1 cellular context compared by ENCODE assay signal in the genomic region with DNA sequence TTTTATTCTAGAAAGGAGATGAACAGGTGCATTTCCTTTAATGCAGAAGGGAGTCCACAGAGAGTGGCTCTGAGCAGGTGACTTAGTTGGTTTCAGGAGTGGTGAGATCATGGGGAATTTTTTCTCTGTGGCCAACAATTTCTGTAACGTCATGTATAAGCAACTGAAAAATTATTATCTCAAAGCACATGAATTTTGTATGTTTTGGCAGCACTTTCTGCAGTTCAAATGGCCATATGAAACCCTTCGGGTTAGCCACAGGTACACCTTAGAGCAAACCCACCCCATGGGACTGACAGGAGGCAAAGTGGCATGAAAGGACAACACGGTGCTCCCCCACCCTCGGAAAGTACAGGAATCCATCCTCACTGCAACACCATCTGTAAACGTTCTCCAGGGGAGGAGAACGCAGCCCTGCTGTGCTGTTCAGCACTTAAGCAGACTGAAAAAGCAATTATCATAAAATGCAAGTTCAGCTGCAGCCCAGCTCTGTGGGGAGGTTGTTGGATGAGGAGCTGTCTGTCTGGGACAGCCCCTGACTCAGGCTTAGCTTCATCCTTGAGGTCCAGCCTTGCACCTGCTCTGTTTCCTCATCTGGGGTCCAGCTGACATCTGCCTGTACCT.
TF ChIP-seq lines count a peak whose summit lies in the region.

No MANE protein-coding gene starts in this region.

TF ChIP-seq in GM12878, 131 proteins besides CTCF, POLR2A, EP300 and RAD21 (continued from another document and continues in another):
- TF ChIP-seq BCL3 (IDR thresholded peaks at IDR 0.05; ENCODE audit: borderline replicate concordance, insufficient read depth, low read depth, low read length, poor library complexity, severe bottlenecking) (peak; percentile 92), SMARCA5 (IDR thresholded peaks at IDR 0.05) (peak; percentile 22; the same call in 1 of the 2 replicates), PAX8 (IDR thresholded peaks at IDR 0.05) (no peak), KLF5 (IDR thresholded peaks at IDR 0.05; ENCODE audit: partially characterized antibody) (peak; percentile 81), CHD2 (IDR thresholded peaks at IDR 0.05; ENCODE audit: borderline replicate concordance, low read depth, low read length) (peak; percentile 81), MYB (IDR thresholded peaks at IDR 0.05; ENCODE audit: borderline replicate concordance, low read depth, low read length) (peak; percentile 50), RAD51 (IDR thresholded peaks at IDR 0.05) (peak; percentile 84), CBX3 (IDR thresholded peaks at IDR 0.05; ENCODE audit: borderline replicate concordance, low read depth) (no peak), TCF3 (IDR thresholded peaks at IDR 0.05; ENCODE audit: borderline replicate concordance, insufficient read depth, low read depth, low read length) (peak; percentile 77; the same call in 1 of the 2 replicates), E2F8 (IDR thresholded peaks at IDR 0.05; ENCODE audit: low read depth, partially characterized antibody) (peak; percentile 42), MEF2A (IDR thresholded peaks at IDR 0.05; ENCODE audit: insufficient read depth, low read depth, low read length) (peak; percentile 61; the same call in 1 of the 2 replicates), SIN3A (IDR thresholded peaks at IDR 0.05; ENCODE audit: low read depth, low read length) (no peak), SREBF2 (IDR thresholded peaks at IDR 0.05; ENCODE audit: low read length) (no peak), MEF2B (IDR thresholded peaks at IDR 0.05; ENCODE audit: partially characterized antibody, poor library complexity, severe bottlenecking) (peak; percentile 99), IRF4 (IDR thresholded peaks at IDR 0.05; ENCODE audit: low read depth, low read length) (peak; percentile 83), PAX5 (IDR thresholded peaks at IDR 0.05; ENCODE audit: borderline replicate concordance, low read depth, low read length) (peak; percentile 87), BCL11A (IDR thresholded peaks at IDR 0.05; ENCODE audit: low read depth, low read length) (peak; percentile 90), BACH1 (IDR thresholded peaks at IDR 0.05; ENCODE audit: borderline replicate concordance) (peak; percentile 50; the same call in 1 of the 2 replicates), CREM (IDR thresholded peaks at IDR 0.05; ENCODE audit: low read depth) (peak; percentile 89), ZZZ3 (IDR thresholded peaks at IDR 0.05; ENCODE audit: control insufficient read depth, insufficient read length, low read depth) (no peak), ATF7 (IDR thresholded peaks at IDR 0.05; ENCODE audit: low read depth) (peak; percentile 98), SMAD1 (IDR thresholded peaks at IDR 0.05; ENCODE audit: low read depth, partially characterized antibody) (peak; percentile 91), BHLHE40 (IDR thresholded peaks at IDR 0.05; ENCODE audit: borderline replicate concordance in 1 of 2, low read depth in 2 of 2, low read length in 1 of 2) (peak; percentile 90 to 92), IKZF1 (conservative IDR thresholded peaks at IDR 0.05) (peak; percentile 91), STAT3 (IDR thresholded peaks at IDR 0.05; ENCODE audit: low read depth, low read length) (peak; percentile 61; the same call in 1 of the 2 replicates), IKZF2 (IDR thresholded peaks at IDR 0.05) (peak; percentile 90 to 91; a peak in 3 of 4 replicates), ZBED1 (IDR thresholded peaks at IDR 0.05; ENCODE audit: borderline replicate concordance) (peak; percentile 94), MTA3 (IDR thresholded peaks at IDR 0.05; ENCODE audit: borderline replicate concordance, low read length) (no peak), EED (IDR thresholded peaks at IDR 0.05; ENCODE audit: low read depth) (peak; percentile 96), TCF12 (IDR thresholded peaks at IDR 0.05; ENCODE audit: low read depth, low read length) (peak; percentile 89), RELB (IDR thresholded peaks at IDR 0.05; ENCODE audit: low read depth) (peak; percentile 97)
- TF ChIP-seq, protein P1, sequence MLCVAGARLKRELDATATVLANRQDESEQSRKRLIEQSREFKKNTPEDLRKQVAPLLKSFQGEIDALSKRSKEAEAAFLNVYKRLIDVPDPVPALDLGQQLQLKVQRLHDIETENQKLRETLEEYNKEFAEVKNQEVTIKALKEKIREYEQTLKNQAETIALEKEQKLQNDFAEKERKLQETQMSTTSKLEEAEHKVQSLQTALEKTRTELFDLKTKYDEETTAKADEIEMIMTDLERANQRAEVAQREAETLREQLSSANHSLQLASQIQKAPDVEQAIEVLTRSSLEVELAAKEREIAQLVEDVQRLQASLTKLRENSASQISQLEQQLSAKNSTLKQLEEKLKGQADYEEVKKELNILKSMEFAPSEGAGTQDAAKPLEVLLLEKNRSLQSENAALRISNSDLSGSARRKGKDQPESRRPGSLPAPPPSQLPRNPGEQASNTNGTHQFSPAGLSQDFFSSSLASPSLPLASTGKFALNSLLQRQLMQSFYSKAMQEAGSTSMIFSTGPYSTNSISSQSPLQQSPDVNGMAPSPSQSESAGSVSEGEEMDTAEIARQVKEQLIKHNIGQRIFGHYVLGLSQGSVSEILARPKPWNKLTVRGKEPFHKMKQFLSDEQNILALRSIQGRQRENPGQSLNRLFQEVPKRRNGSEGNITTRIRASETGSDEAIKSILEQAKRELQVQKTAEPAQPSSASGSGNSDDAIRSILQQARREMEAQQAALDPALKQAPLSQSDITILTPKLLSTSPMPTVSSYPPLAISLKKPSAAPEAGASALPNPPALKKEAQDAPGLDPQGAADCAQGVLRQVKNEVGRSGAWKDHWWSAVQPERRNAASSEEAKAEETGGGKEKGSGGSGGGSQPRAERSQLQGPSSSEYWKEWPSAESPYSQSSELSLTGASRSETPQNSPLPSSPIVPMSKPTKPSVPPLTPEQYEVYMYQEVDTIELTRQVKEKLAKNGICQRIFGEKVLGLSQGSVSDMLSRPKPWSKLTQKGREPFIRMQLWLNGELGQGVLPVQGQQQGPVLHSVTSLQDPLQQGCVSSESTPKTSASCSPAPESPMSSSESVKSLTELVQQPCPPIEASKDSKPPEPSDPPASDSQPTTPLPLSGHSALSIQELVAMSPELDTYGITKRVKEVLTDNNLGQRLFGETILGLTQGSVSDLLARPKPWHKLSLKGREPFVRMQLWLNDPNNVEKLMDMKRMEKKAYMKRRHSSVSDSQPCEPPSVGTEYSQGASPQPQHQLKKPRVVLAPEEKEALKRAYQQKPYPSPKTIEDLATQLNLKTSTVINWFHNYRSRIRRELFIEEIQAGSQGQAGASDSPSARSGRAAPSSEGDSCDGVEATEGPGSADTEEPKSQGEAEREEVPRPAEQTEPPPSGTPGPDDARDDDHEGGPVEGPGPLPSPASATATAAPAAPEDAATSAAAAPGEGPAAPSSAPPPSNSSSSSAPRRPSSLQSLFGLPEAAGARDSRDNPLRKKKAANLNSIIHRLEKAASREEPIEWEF (IDR thresholded peaks at IDR 0.05; ENCODE audit: insufficient replicate concordance, low read depth, low read length): peak; percentile 93
- TF ChIP-seq, protein P2, sequence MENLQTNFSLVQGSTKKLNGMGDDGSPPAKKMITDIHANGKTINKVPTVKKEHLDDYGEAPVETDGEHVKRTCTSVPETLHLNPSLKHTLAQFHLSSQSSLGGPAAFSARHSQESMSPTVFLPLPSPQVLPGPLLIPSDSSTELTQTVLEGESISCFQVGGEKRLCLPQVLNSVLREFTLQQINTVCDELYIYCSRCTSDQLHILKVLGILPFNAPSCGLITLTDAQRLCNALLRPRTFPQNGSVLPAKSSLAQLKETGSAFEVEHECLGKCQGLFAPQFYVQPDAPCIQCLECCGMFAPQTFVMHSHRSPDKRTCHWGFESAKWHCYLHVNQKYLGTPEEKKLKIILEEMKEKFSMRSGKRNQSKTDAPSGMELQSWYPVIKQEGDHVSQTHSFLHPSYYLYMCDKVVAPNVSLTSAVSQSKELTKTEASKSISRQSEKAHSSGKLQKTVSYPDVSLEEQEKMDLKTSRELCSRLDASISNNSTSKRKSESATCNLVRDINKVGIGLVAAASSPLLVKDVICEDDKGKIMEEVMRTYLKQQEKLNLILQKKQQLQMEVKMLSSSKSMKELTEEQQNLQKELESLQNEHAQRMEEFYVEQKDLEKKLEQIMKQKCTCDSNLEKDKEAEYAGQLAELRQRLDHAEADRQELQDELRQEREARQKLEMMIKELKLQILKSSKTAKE (IDR thresholded peaks at IDR 0.05; ENCODE audit: low read depth, poor library complexity, severe bottlenecking): peak; percentile 89
- TF ChIP-seq, protein P3, sequence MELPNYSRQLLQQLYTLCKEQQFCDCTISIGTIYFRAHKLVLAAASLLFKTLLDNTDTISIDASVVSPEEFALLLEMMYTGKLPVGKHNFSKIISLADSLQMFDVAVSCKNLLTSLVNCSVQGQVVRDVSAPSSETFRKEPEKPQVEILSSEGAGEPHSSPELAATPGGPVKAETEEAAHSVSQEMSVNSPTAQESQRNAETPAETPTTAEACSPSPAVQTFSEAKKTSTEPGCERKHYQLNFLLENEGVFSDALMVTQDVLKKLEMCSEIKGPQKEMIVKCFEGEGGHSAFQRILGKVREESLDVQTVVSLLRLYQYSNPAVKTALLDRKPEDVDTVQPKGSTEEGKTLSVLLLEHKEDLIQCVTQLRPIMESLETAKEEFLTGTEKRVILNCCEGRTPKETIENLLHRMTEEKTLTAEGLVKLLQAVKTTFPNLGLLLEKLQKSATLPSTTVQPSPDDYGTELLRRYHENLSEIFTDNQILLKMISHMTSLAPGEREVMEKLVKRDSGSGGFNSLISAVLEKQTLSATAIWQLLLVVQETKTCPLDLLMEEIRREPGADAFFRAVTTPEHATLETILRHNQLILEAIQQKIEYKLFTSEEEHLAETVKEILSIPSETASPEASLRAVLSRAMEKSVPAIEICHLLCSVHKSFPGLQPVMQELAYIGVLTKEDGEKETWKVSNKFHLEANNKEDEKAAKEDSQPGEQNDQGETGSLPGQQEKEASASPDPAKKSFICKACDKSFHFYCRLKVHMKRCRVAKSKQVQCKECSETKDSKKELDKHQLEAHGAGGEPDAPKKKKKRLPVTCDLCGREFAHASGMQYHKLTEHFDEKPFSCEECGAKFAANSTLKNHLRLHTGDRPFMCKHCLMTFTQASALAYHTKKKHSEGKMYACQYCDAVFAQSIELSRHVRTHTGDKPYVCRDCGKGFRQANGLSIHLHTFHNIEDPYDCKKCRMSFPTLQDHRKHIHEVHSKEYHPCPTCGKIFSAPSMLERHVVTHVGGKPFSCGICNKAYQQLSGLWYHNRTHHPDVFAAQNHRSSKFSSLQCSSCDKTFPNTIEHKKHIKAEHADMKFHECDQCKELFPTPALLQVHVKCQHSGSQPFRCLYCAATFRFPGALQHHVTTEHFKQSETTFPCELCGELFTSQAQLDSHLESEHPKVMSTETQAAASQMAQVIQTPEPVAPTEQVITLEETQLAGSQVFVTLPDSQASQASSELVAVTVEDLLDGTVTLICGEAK (IDR thresholded peaks at IDR 0.05; ENCODE audit: borderline replicate concordance): peak; percentile 4; the same call in 1 of the 2 replicates
- TF ChIP-seq, protein P4, sequence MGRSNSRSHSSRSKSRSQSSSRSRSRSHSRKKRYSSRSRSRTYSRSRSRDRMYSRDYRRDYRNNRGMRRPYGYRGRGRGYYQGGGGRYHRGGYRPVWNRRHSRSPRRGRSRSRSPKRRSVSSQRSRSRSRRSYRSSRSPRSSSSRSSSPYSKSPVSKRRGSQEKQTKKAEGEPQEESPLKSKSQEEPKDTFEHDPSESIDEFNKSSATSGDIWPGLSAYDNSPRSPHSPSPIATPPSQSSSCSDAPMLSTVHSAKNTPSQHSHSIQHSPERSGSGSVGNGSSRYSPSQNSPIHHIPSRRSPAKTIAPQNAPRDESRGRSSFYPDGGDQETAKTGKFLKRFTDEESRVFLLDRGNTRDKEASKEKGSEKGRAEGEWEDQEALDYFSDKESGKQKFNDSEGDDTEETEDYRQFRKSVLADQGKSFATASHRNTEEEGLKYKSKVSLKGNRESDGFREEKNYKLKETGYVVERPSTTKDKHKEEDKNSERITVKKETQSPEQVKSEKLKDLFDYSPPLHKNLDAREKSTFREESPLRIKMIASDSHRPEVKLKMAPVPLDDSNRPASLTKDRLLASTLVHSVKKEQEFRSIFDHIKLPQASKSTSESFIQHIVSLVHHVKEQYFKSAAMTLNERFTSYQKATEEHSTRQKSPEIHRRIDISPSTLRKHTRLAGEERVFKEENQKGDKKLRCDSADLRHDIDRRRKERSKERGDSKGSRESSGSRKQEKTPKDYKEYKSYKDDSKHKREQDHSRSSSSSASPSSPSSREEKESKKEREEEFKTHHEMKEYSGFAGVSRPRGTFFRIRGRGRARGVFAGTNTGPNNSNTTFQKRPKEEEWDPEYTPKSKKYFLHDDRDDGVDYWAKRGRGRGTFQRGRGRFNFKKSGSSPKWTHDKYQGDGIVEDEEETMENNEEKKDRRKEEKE (IDR thresholded peaks at IDR 0.05): no peak
